In genomic region chr2:10819714-10820314, GRCh38 we compare ENCODE assay signal across 28 cellular contexts.
"Had no signal": no experiment of that assay in that cellular context is flagged by ENCODE, and none has a peak within 500 bp of the region (broad histone marks: within the 10 kb centered on the region; RNA-seq: fewer than 3 reads in every experiment).

No MANE protein-coding gene starts in this region.

- H3K36me3 ChIP-seq: stomach, suprapubic skin, thoracic aorta, thyroid gland, tibial artery, tibial nerve, transverse colon, upper lobe of left lung, upper lobe of right lung, uterus, vagina had no signal

- H3K27ac Mint-ChIP-seq: stimulated activated effector memory CD8-positive, alpha-beta T cell treated with anti-CD3 and anti-CD28 coated beads, Interleukin-12 subunit alpha, Interleukin-12 subunit beta, amount 100 ng/mL, for 72 hours; stimulated activated memory B cell treated with anti-CD40 and anti-IgM and Interleukin-4, amounts not matched to agents 10 μg/mL and 1 μg/mL and 100 μg/mL, for 72 hours; stimulated activated naive B cell treated with anti-CD40 and anti-IgM and Interleukin-4, amounts not matched to agents 10 μg/mL and 1 μg/mL and 100 μg/mL, for 72 hours; stimulated activated naive CD8-positive, alpha-beta T cell treated with anti-CD3 and anti-CD28 coated beads, Interleukin-15, amount 100 ng/mL, for 72 hours; stimulated activated naive CD8-positive, alpha-beta T cell treated with anti-CD3 and anti-CD28 coated beads, Interleukin-15, Interleukin-2, amounts not matched to agents 100 ng/mL and 50 ng/mL, for 24 hours; type B pancreatic cell had no signal

- ATAC-seq: stimulated activated effector memory CD8-positive, alpha-beta T cell treated with anti-CD3 and anti-CD28 coated beads, Interleukin-12 subunit alpha, Interleukin-12 subunit beta, amount 100 ng/mL, for 72 hours; stimulated activated memory B cell treated with anti-CD40 and anti-IgM and Interleukin-4, amounts not matched to agents 10 μg/mL and 1 μg/mL and 100 μg/mL, for 72 hours; stimulated activated naive B cell treated with anti-CD40 and anti-IgM and Interleukin-4, amounts not matched to agents 10 μg/mL and 1 μg/mL and 100 μg/mL, for 72 hours; stimulated activated naive CD8-positive, alpha-beta T cell treated with anti-CD3 and anti-CD28 coated beads, Interleukin-15, amount 100 ng/mL, for 72 hours; stimulated activated naive CD8-positive, alpha-beta T cell treated with anti-CD3 and anti-CD28 coated beads, Interleukin-15, Interleukin-2, amounts not matched to agents 100 U/mL and 50 U/mL, for 24 hours; upper lobe of right lung had no signal

- H3K36me3 Mint-ChIP-seq: stimulated activated effector memory CD8-positive, alpha-beta T cell treated with anti-CD3 and anti-CD28 coated beads, Interleukin-12 subunit alpha, Interleukin-12 subunit beta, amount 100 ng/mL, for 72 hours; stimulated activated memory B cell treated with anti-CD40 and anti-IgM and Interleukin-4, amounts not matched to agents 10 μg/mL and 1 μg/mL and 100 μg/mL, for 72 hours; stimulated activated naive B cell treated with anti-CD40 and anti-IgM and Interleukin-4, amounts not matched to agents 10 μg/mL and 1 μg/mL and 100 μg/mL, for 72 hours; type B pancreatic cell had no signal

- H3K27ac ChIP-seq: suprapubic skin, testis, thoracic aorta, thyroid gland, tibial artery, tibial nerve, transverse colon, upper lobe of left lung, upper lobe of right lung, uterus, vagina had no signal

- H3K4me1 Mint-ChIP-seq: stimulated activated effector memory CD8-positive, alpha-beta T cell treated with anti-CD3 and anti-CD28 coated beads, Interleukin-12 subunit alpha, Interleukin-12 subunit beta, amount 100 ng/mL, for 72 hours; stimulated activated memory B cell treated with anti-CD40 and anti-IgM and Interleukin-4, amounts not matched to agents 10 μg/mL and 1 μg/mL and 100 μg/mL, for 72 hours; stimulated activated naive CD8-positive, alpha-beta T cell treated with anti-CD3 and anti-CD28 coated beads, Interleukin-15, amount 100 ng/mL, for 72 hours had no signal

- H3K4me1 ChIP-seq: suprapubic skin, thyroid gland, tibial artery, tibial nerve, transverse colon, upper lobe of right lung, uterus, vagina had no signal

- H3K9me3 Mint-ChIP-seq: stimulated activated effector memory CD8-positive, alpha-beta T cell treated with anti-CD3 and anti-CD28 coated beads, Interleukin-12 subunit alpha, Interleukin-12 subunit beta, amount 100 ng/mL, for 72 hours; stimulated activated memory B cell treated with anti-CD40 and anti-IgM and Interleukin-4, amounts not matched to agents 10 μg/mL and 1 μg/mL and 100 μg/mL, for 72 hours; stimulated activated naive B cell treated with anti-CD40 and anti-IgM and Interleukin-4, amounts not matched to agents 10 μg/mL and 1 μg/mL and 100 μg/mL, for 72 hours; stimulated activated naive CD8-positive, alpha-beta T cell treated with anti-CD3 and anti-CD28 coated beads, Interleukin-15, amount 100 ng/mL, for 72 hours; stimulated activated naive CD8-positive, alpha-beta T cell treated with anti-CD3 and anti-CD28 coated beads, Interleukin-15, Interleukin-2, amounts not matched to agents 100 ng/mL and 50 ng/mL, for 24 hours; type B pancreatic cell had no signal

- H3K4me3 ChIP-seq: stomach, suprapubic skin, testis, thoracic aorta, thyroid gland, tibial artery, tibial nerve, transverse colon, upper lobe of left lung, upper lobe of right lung, uterus, vagina had no signal

- FAIRE-seq: urothelium cell line had no signal

- DNase-seq: stimulated activated CD4-positive, alpha-beta T cell treated with anti-CD3 and anti-CD28 coated beads, Interleukin-2, amount 100 ng/mL, for 48 hours; stimulated activated CD4-positive, alpha-beta T cell treated with anti-CD3 and anti-CD28 coated beads, Interleukin-4, amount 100 ng/mL, for 1 hour; stimulated activated CD4-positive, alpha-beta T cell treated with anti-CD3 and anti-CD28 coated beads, Interleukin-4, amount 100 ng/mL, for 24 hours; stimulated activated CD4-positive, alpha-beta T cell treated with anti-CD3 and anti-CD28 coated beads, Interleukin-4, amount 100 ng/mL, for 4 hours; stimulated activated CD8-positive, alpha-beta memory T cell treated with anti-CD3 and anti-CD28 coated beads, Interleukin-4, amount 100 ng/mL, for 48 hours; stimulated activated naive B cell treated with anti-CD40 and anti-IgM and Interleukin-4, amounts not matched to agents 10 μg/mL and 1 μg/mL and 100 μg/mL, for 72 hours; stimulated activated naive CD4-positive, alpha-beta T cell; stimulated activated naive CD4-positive, alpha-beta T cell treated with Interleukin-2 at 50 U/mL for 16 hours; stimulated activated naive CD8-positive, alpha-beta T cell treated with anti-CD3 and anti-CD28 coated beads, Interleukin-15, amount 100 ng/mL, for 72 hours; stimulated activated naive CD8-positive, alpha-beta T cell treated with anti-CD3 and anti-CD28 coated beads, Interleukin-15, Interleukin-2, amounts not matched to agents 100 U/mL and 50 U/mL, for 24 hours; thyroid gland; transverse colon; trophoblast cell; upper lobe of right lung; uterus had no signal

- H3K9me3 ChIP-seq: stomach, suprapubic skin, testis, thoracic aorta, thyroid gland, tibial artery, tibial nerve, transverse colon, upper lobe of left lung, upper lobe of right lung, uterus, vagina had no signal

- H3K27me3 ChIP-seq: testis, thyroid gland, tibial nerve, transverse colon, upper lobe of left lung, uterus, vagina had no signal

- H3K4me3 Mint-ChIP-seq: stimulated activated effector memory CD8-positive, alpha-beta T cell treated with anti-CD3 and anti-CD28 coated beads, Interleukin-12 subunit alpha, Interleukin-12 subunit beta, amount 100 ng/mL, for 72 hours; stimulated activated memory B cell treated with anti-CD40 and anti-IgM and Interleukin-4, amounts not matched to agents 10 μg/mL and 1 μg/mL and 100 μg/mL, for 72 hours; stimulated activated naive B cell treated with anti-CD40 and anti-IgM and Interleukin-4, amounts not matched to agents 10 μg/mL and 1 μg/mL and 100 μg/mL, for 72 hours; stimulated activated naive CD8-positive, alpha-beta T cell treated with anti-CD3 and anti-CD28 coated beads, Interleukin-15, amount 100 ng/mL, for 72 hours; stimulated activated naive CD8-positive, alpha-beta T cell treated with anti-CD3 and anti-CD28 coated beads, Interleukin-15, Interleukin-2, amounts not matched to agents 100 ng/mL and 50 ng/mL, for 24 hours; type B pancreatic cell had no signal
